ENCODE assay signal across 8 cellular contexts in the genomic region with DNA sequence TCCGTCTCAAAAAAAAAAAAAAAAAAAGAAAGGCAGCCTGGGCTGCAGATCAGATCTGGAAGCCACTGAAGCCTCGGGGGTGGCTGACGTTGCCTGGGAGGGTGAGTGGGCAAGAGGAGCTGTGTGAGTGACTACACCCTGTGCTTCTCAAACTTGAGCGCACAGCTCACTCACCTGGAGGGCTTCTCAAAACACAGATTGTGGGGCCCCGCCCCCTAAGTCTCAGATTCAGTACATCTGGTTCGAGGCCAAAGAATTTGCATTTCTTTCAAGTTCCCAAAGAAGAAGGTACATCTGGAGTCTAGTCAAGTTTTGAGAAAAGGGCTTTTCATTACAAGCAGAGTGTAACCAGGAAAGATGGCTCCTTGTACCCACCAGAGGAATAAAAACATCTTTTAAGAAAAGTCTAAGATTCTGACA.
A peak's percentile ranks its signal among the peaks of the same experiment; 100 is the strongest.
DNase-seq lines count a peak whose midpoint lies in the region; ATAC-seq and TF ChIP-seq lines count a peak whose summit lies in the region.

No MANE protein-coding gene starts in this region.

- H2AFZ ChIP-seq in PC-9 = no peak overlapping the region

- H3K27ac ChIP-seq in PC-9 = no peak overlapping the region

- H3K4me1 ChIP-seq in PC-9 (replicated peaks; ENCODE audit: insufficient read depth) = peaks cover 28% of the 10 kb centered on the region

- DNase-seq in activated CD8-positive, alpha-beta T cell treated with anti-CD3 and anti-CD28 coated beads, Interleukin-2, amount 10 ng/mL, durations not matched to agents 7 days and 5 days = peak; percentile 40
- peak; percentile 31 for DNase-seq in stimulated activated CD8-positive, alpha-beta memory T cell treated with anti-CD3 and anti-CD28 coated beads, Interleukin-4, amount 100 ng/mL, for 24 hours (ENCODE audit: low read depth)
- no peak for DNase-seq in iPS-NIHi7 (ENCODE audit: extremely low spot score)
- DNase-seq in PC-9 = no peak
- DNase-seq in DMS53 (lab: John Stamatoyannopoulos, UW) = no peak
- DNase-seq in SW 1271 (lab: John Stamatoyannopoulos, UW) = no peak

- no peak overlapping the region for H3K4me3 ChIP-seq in PC-9

- intact Hi-C loops in PC-9 (cut with micrococcal nuclease; ENCODE audit: unreplicated experiment) = loop anchor here (5.0 to 10.0 kb wide), 3 partner anchors 200 to 690 kb away; a partner anchor contains a TSS

- H4K20me1 ChIP-seq in PC-9 (ENCODE audit: insufficient read depth) = no peaks in the 10 kb centered on the region

- H3K4me2 ChIP-seq in PC-9 = no peak overlapping the region

- H3F3A ChIP-seq in PC-9 (ENCODE audit: insufficient read depth, low read depth) = peaks cover 29% of the 10 kb centered on the region

- CTCF ChIA-PET in activated CD8-positive, alpha-beta T cell treated with anti-CD3 and anti-CD28 coated beads, Interleukin-2, amount 10 ng/mL, durations not matched to agents 7 days and 5 days (lab: Charles Lee) = interaction anchor here (1.0 to 6.1 kb wide), 8 partner anchors 13 to 814 kb away, joined by 3 to 45 read pairs (median 4); no protein-coding TSS in a partner anchor
- CTCF ChIA-PET in PC-9 (lab: Charles Lee) = interaction anchor here (0.6 to 0.7 kb wide), 6 partner anchors 67 to 251 kb away, joined by 3 to 11 read pairs (median 6); no protein-coding TSS in a partner anchor

- no peaks in the 10 kb centered on the region for H3K79me2 ChIP-seq in PC-9 (ENCODE audit: low read depth)

- no peaks in the 10 kb centered on the region for H3K9me3 ChIP-seq in PC-9 (ENCODE audit: insufficient read depth, low read depth)

- H3K4me1 Mint-ChIP-seq in activated CD8-positive, alpha-beta T cell treated with anti-CD3 and anti-CD28 coated beads, Interleukin-2, amount 10 ng/mL, durations not matched to agents 7 days and 5 days (ENCODE audit: low read depth) = peaks cover 55% of the 10 kb centered on the region

- no peaks in the 10 kb centered on the region for H3K36me3 ChIP-seq in PC-9 (ENCODE audit: low read depth)

- no peaks in the 10 kb centered on the region for H3K27me3 Mint-ChIP-seq in activated CD8-positive, alpha-beta T cell treated with anti-CD3 and anti-CD28 coated beads, Interleukin-2, amount 10 ng/mL, durations not matched to agents 7 days and 5 days (ENCODE audit: low read depth)

- H3K4me3 Mint-ChIP-seq in activated CD8-positive, alpha-beta T cell treated with anti-CD3 and anti-CD28 coated beads, Interleukin-2, amount 10 ng/mL, durations not matched to agents 7 days and 5 days = no peak overlapping the region

- no peak for TF ChIP-seq CTCF in PC-9 (conservative IDR thresholded peaks at IDR 0.05)

- H3K9me2 ChIP-seq in PC-9 (ENCODE audit: insufficient read depth) = no peaks in the 10 kb centered on the region; the same call in 1 of the 2 replicates

- no peaks in the 10 kb centered on the region for H3K9me3 Mint-ChIP-seq in activated CD8-positive, alpha-beta T cell treated with anti-CD3 and anti-CD28 coated beads, Interleukin-2, amount 10 ng/mL, durations not matched to agents 7 days and 5 days (ENCODE audit: insufficient read depth)

- H3K36me3 Mint-ChIP-seq in activated CD8-positive, alpha-beta T cell treated with anti-CD3 and anti-CD28 coated beads, Interleukin-2, amount 10 ng/mL, durations not matched to agents 7 days and 5 days (ENCODE audit: low read depth) = peaks cover 10% of the 10 kb centered on the region

- POLR2A ChIA-PET in activated CD8-positive, alpha-beta T cell treated with anti-CD3 and anti-CD28 coated beads, Interleukin-2, amount 10 ng/mL, durations not matched to agents 7 days and 5 days (lab: Charles Lee) = interaction anchor here (0.7 to 2.1 kb wide), 3 partner anchors 43 to 184 kb away, joined by 3 to 8 read pairs (median 4); no protein-coding TSS in a partner anchor
- POLR2A ChIA-PET in PC-9 (lab: Charles Lee; ENCODE audit: unreplicated experiment) = no interaction called here

- ATAC-seq in GM19328 (IDR thresholded peaks at IDR 0.05; ENCODE audit: unreplicated experiment) (peak; percentile 83), HG03039 (IDR thresholded peaks at IDR 0.05; ENCODE audit: unreplicated experiment) (peak; percentile 75)
- ATAC-seq in activated CD8-positive, alpha-beta T cell treated with anti-CD3 and anti-CD28 coated beads, Interleukin-2, amount 10 ng/mL, durations not matched to agents 7 days and 5 days = peak; percentile 52

- peak overlapping the region; percentile 30 for H3K27ac Mint-ChIP-seq in activated CD8-positive, alpha-beta T cell treated with anti-CD3 and anti-CD28 coated beads, Interleukin-2, amount 10 ng/mL, durations not matched to agents 7 days and 5 days

- no TSS peak for BruUV-seq in PC-9 (replicated peaks; lab: Mats Ljungman, UMichigan)

- no peaks in the 10 kb centered on the region for H3K27me3 ChIP-seq in PC-9 (ENCODE audit: insufficient read depth, low read depth)

Comparison
In these comparisons a context has a peak if more than half of its experiments do, and no peak if none do; other contexts are left out.
1. DNase-seq: peak in activated CD8-positive, alpha-beta T cell treated with anti-CD3 and anti-CD28 coated beads, Interleukin-2, amount 10 ng/mL, durations not matched to agents 7 days and 5 days (single experiment) and stimulated activated CD8-positive, alpha-beta memory T cell treated with anti-CD3 and anti-CD28 coated beads, Interleukin-4, amount 100 ng/mL, for 24 hours (single experiment); none in iPS-NIHi7 (single experiment), PC-9 (0 of 2), DMS53 (single experiment) and SW 1271 (0 of 2).
2. Peak in every context shown above with its lines, with median percentiles within 50 percentile points of each other: ATAC-seq.